In the genomic region with DNA sequence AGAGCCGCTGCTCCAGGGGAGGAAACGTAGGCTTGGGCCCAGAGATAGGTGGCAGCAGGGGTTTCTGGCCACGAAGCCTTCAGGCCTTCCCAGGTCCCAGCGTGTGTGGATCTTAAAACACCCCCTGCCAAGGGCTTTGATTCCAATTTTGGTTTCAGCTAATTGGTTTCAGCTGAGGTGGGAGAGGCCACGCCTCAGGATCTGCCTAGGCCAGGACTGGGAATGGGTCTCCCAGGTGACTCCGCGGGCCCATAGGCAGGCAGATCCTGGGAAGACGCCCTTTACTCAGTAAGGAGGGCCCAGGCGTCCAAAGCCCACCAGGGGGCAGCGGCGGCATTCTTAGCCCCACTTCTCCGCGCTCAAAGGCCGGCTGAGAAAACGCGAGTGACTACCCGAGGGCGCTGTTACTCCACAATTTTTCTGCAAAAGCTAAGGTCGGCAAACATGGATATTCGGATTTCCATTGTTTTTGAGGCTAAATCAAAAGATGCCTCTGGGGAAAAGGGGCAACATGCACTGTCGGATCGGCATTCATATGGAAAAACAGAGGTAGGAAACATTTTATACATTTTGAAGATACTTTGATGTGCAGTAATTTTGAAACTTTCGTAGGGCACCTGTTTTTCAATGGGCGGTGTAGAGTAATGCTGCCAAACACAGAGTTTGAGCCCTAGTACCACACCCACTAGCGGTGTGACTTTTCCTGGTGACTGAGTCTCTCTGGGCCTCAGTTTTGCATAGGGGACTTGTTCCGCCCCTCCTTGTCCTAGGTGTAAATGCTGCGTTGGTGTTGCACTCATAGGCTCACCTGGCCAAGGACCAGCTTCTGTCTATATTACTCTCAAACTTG, we compare ENCODE assay signal across 8 cellular contexts. TPM values are rescaled to one million over a fixed set of nuclear protein-coding genes. Genes with fewer than 3 reads are reported as not detected.
DNase-seq lines count a peak whose midpoint lies in the region; ATAC-seq and TF ChIP-seq lines count a peak whose summit lies in the region.

No MANE protein-coding gene starts in this region.

- TF ChIP-seq CTCF in A673 (conservative IDR thresholded peaks at IDR 0.05; ENCODE audit: low read depth, low read length) (peak; percentile 100), WERI-Rb-1 (IDR thresholded peaks at IDR 0.05; ENCODE audit: low read depth, low read length) (peak; percentile 93), breast epithelium (IDR thresholded peaks at IDR 0.05) (peak; percentile 83 to 98 (median 94))

- intact Hi-C loops in A673 (cut with micrococcal nuclease; ENCODE audit: unreplicated experiment) = loop anchor here (1.0 to 2.0 kb wide), 6 partner anchors 90 to 711 kb away; no protein-coding TSS in a partner anchor
- intact Hi-C loops in breast epithelium (cut with DNase I; ENCODE audit: low total_unique reads) = loop anchor here (5.0 to 10.0 kb wide), 2 partner anchors 267 to 384 kb away; no protein-coding TSS in a partner anchor

- peaks cover 10 to 32% (median 22%) of the 10 kb centered on the region in 3 donors for H3K27me3 Mint-ChIP-seq in immature natural killer cell (ENCODE audit: low read depth in 3 of 3)

- DNase-seq in A673 (ENCODE audit: low spot score) = peak; percentile 94
- DNase-seq in NCI-H2107 (lab: John Stamatoyannopoulos, UW) = peak; percentile 79
- DNase-seq in WERI-Rb-1 = peak; percentile 89
- peak; percentile 75 to 89 for DNase-seq in breast epithelium (ENCODE audit: low spot score in 2 of 2)
- DNase-seq in immature natural killer cell = peak; percentile 26 to 43 (median 36)
- DNase-seq in stimulated activated CD4-positive, alpha-beta T cell treated with anti-CD3 and anti-CD28 coated beads, Interleukin-15, amount 100 ng/mL, for 24 hours = peak; percentile 75

- H3K27ac ChIP-seq in A673 (ENCODE audit: low read depth, low read length, poor library complexity, severe bottlenecking) (no peak overlapping the region), WERI-Rb-1 (no peak overlapping the region; the same call in 1 of the 2 replicates), breast epithelium (no peak overlapping the region)

- H3K27me3 ChIP-seq in A673 (replicated peaks; ENCODE audit: insufficient read depth, low read depth, low read length, poor library complexity) = no peaks in the 10 kb centered on the region
- H3K27me3 ChIP-seq in WERI-Rb-1 (ENCODE audit: insufficient read depth, low read depth, severe bottlenecking) = no peaks in the 10 kb centered on the region
- no peaks in the 10 kb centered on the region for H3K27me3 ChIP-seq in breast epithelium

- H3K4me3 Mint-ChIP-seq in immature natural killer cell = peak overlapping the region in 1 of 5 donors; percentile 40

- no peak for TF ChIP-seq POLR2A in breast epithelium (IDR thresholded peaks at IDR 0.05)

- H3K9me3 ChIP-seq in A673 (ENCODE audit: low read depth, low read length, poor library complexity, severe bottlenecking) = no peaks in the 10 kb centered on the region
- no peaks in the 10 kb centered on the region for H3K9me3 ChIP-seq in WERI-Rb-1 (ENCODE audit: severe bottlenecking)
- H3K9me3 ChIP-seq in breast epithelium = no peaks in the 10 kb centered on the region

- peaks cover 2 to 7% of the 10 kb centered on the region in 2 donors for H3K4me1 Mint-ChIP-seq in immature natural killer cell

- BruUV-seq in A673 (replicated peaks; lab: Mats Ljungman, UMichigan) = no TSS peak

- H3K4me1 ChIP-seq in A673 (ENCODE audit: insufficient read depth, low read length, poor library complexity, severe bottlenecking) (peaks cover 18% of the 10 kb centered on the region), breast epithelium (peaks cover 0 to 6% of the 10 kb centered on the region in 2 donors)

- POLR2A ChIA-PET in A673 (lab: Charles Lee; ENCODE audit: low non-redundant PET) = no interaction called here

- peak; percentile 61 for ATAC-seq in GM18517 (IDR thresholded peaks at IDR 0.05; ENCODE audit: unreplicated experiment)
- ATAC-seq in HG03060 (IDR thresholded peaks at IDR 0.05; ENCODE audit: low read depth, unreplicated experiment) = peak; percentile 51

- no peaks in the 10 kb centered on the region for H3K36me3 ChIP-seq in A673 (ENCODE audit: insufficient read depth, low read length, poor library complexity, severe bottlenecking)
- no peaks in the 10 kb centered on the region for H3K36me3 ChIP-seq in WERI-Rb-1
- no peaks in the 10 kb centered on the region for H3K36me3 ChIP-seq in breast epithelium

- no peaks in the 10 kb centered on the region for H3K36me3 Mint-ChIP-seq in immature natural killer cell

- no peak overlapping the region for H3K27ac Mint-ChIP-seq in immature natural killer cell

- H3K4me3 ChIP-seq in A673 (ENCODE audit: low read depth, low read length, poor library complexity, severe bottlenecking) (no peak overlapping the region), WERI-Rb-1 (ENCODE audit: low read depth, low read length) (no peak overlapping the region), breast epithelium (no peak overlapping the region)

- H3K9me3 Mint-ChIP-seq in immature natural killer cell = no peaks in the 10 kb centered on the region

- CTCF ChIA-PET in A673 (lab: Charles Lee) = interaction anchor here (0.6 to 1.9 kb wide), 8 partner anchors 10 to 385 kb away, joined by 3 to 17 read pairs (median 5); no protein-coding TSS in a partner anchor

RNA-seq across cellular contexts. Expression of gene BCL10, which starts 31.8 kb away (rescaled TPM):
- total RNA-seq in A673 (2021) (18.1 and 20.9 TPM in 2 replicates), breast epithelium (10 to 100 TPM; 16.5 to 23.6 (median 17.7) TPM)
- 10 to 100 TPM; 23.0 to 26.0 (median 26.0) TPM for polyA plus RNA-seq in immature natural killer cell

RNA-seq across cellular contexts. Expression of gene C1orf52, which starts 48.8 kb away (rescaled TPM):
- total RNA-seq in A673 (2021) (30.2 and 31.9 TPM in 2 replicates), breast epithelium (10 to 100 TPM; 11.6 to 21.6 (median 15.0) TPM)
- polyA plus RNA-seq in immature natural killer cell = 10 to 100 TPM; 13.9 to 29.2 (median 19.9) TPM

Comparison
In these comparisons a context has a peak if more than half of its experiments do, and no peak if none do; other contexts are left out.
1. DNase-seq: peak in every context shown above with its lines; median percentile 94 in A673; 89 in WERI-Rb-1; 82 in breast epithelium; 79 in NCI-H2107; 75 in stimulated activated CD4-positive, alpha-beta T cell treated with anti-CD3 and anti-CD28 coated beads, Interleukin-15, amount 100 ng/mL, for 24 hours; 36 in immature natural killer cell.